9 cellular contexts compared by ENCODE assay signal in the genomic region with DNA sequence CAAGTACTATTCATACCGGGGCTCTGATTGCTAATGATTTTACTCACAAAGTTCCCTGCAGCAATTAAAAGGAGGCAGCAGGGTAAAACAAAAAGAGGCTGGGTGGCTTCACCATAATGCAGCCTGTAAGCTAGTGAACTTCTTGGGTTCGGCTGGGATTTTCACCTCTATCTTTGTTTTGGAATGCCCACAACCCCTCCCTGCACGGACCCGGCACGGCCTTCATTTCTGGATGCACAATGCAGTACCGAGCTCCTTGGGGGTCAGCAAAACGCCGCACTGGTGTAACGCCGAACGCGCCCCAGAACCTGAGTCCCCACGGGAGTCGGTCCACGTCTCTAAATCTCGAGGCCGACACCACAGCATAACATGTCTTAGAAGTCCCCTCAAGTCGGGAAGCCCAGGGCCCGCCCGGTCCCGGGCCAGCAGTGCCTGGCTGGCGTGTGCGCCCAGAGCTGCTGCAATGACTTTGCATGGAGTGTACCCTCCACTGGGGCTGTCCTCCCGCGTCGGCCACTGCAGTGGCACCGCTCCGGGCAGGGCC. TPM values are rescaled to one million over a fixed set of nuclear protein-coding genes. Genes with fewer than 3 reads are reported as not detected.
A peak's percentile ranks its signal among the peaks of the same experiment; 100 is the strongest.
DNase-seq lines count a peak whose midpoint lies in the region; ATAC-seq, FAIRE-seq and TF ChIP-seq lines count a peak whose summit lies in the region.
"Had no signal": no experiment of that assay in that cellular context is flagged by ENCODE, and none has a peak within 500 bp of the region (broad histone marks: within the 10 kb centered on the region; RNA-seq: fewer than 3 reads in every experiment).

No MANE protein-coding gene starts in this region.

- peak; percentile 57 to 71 (median 67) for ATAC-seq in pancreas

- peaks cover 43% of the 10 kb centered on the region for H3K4me1 Mint-ChIP-seq in HFFc6 (ENCODE audit: low read depth)
- peaks cover 44% of the 10 kb centered on the region for H3K4me1 Mint-ChIP-seq in T-helper 2 cell treated with Interferon-gamma antibody and Interleukin-4, amounts not matched to agents 5 μg/mL and 100 μg/mL, for 36 hours (ENCODE audit: low read depth)

- no peaks in the 10 kb centered on the region for H3K27me3 ChIP-seq in pancreas

- intact Hi-C loops in pancreas (cut with DNase I): no loop called here

- TF ChIP-seq CTCF in HFFc6 (IDR thresholded peaks at IDR 0.05) (no peak), fibroblast of pulmonary artery (IDR thresholded peaks at IDR 0.05; ENCODE audit: low read length, missing control alignments) (no peak), pancreas (IDR thresholded peaks at IDR 0.05) (no peak)

- H3K27me3 Mint-ChIP-seq in HFFc6 (ENCODE audit: insufficient read depth): no peaks in the 10 kb centered on the region; the same call in 1 of the 2 replicates
- H3K27me3 Mint-ChIP-seq in T-helper 2 cell treated with Interferon-gamma antibody and Interleukin-4, amounts not matched to agents 5 μg/mL and 100 μg/mL, for 36 hours (ENCODE audit: low read depth): peaks cover 2% of the 10 kb centered on the region

- H3K27ac ChIP-seq in pancreas: peak overlapping the region in 2 of 4 donors; percentile 35 to 39

- peaks cover 0 to 8% (median 4%) of the 10 kb centered on the region in 3 donors for H3K4me1 ChIP-seq in pancreas

- 0 to 1% methylated on average over 24 to 28 of the region's 28 CpGs for WGBS in pancreas, 2 donors

- FAIRE-seq in pancreas (lab: Jason Lieb, UNC): no peak

- H3K27ac Mint-ChIP-seq in HFFc6: peak overlapping the region; percentile 72
- peak overlapping the region; percentile 63 for H3K27ac Mint-ChIP-seq in T-helper 2 cell treated with Interferon-gamma antibody and Interleukin-4, amounts not matched to agents 5 μg/mL and 100 μg/mL, for 36 hours

- H3K9me3 ChIP-seq in pancreas: no peaks in the 10 kb centered on the region

- no peaks in the 10 kb centered on the region for H3K9me3 Mint-ChIP-seq in HFFc6
- H3K9me3 Mint-ChIP-seq in T-helper 2 cell treated with Interferon-gamma antibody and Interleukin-4, amounts not matched to agents 5 μg/mL and 100 μg/mL, for 36 hours: no peaks in the 10 kb centered on the region

- no peaks in the 10 kb centered on the region for H3K36me3 ChIP-seq in pancreas

- peak overlapping the region; percentile 96 for H3K4me3 Mint-ChIP-seq in HFFc6
- H3K4me3 Mint-ChIP-seq in T-helper 2 cell treated with Interferon-gamma antibody and Interleukin-4, amounts not matched to agents 5 μg/mL and 100 μg/mL, for 36 hours: peak overlapping the region; percentile 92

- DNase-seq in ELF-1 (ENCODE audit: low read depth, low spot score): peak; percentile 30
- no peak for DNase-seq in HFFc6
- DNase-seq in T-helper 2 cell treated with Interferon-gamma antibody and Interleukin-4, amounts not matched to agents 5 μg/mL and 100 μg/mL, for 36 hours (ENCODE audit: low spot score): no peak
- no peak for DNase-seq in fibroblast of pulmonary artery (ENCODE audit: low read depth)
- DNase-seq in pancreas: peak in 1 of 6 donors; percentile 82
- DNase-seq in effector CD4-positive, alpha-beta T cell: no peak
- no peak for DNase-seq in NCI-H2029 treated with DMSO at 0.1 percent for 48 hours (lab: John Stamatoyannopoulos, UW)
- no peak for DNase-seq in GOT3 (lab: John Stamatoyannopoulos, UW)

- H3K4me3 ChIP-seq in fibroblast of pulmonary artery (replicated peaks; ENCODE audit: low read depth, low read length): peak overlapping the region; percentile 71
- peak overlapping the region; percentile 89 to 99 (median 94) for H3K4me3 ChIP-seq in pancreas

- no peaks in the 10 kb centered on the region for H3K36me3 Mint-ChIP-seq in HFFc6 (ENCODE audit: low read depth)
- H3K36me3 Mint-ChIP-seq in T-helper 2 cell treated with Interferon-gamma antibody and Interleukin-4, amounts not matched to agents 5 μg/mL and 100 μg/mL, for 36 hours (ENCODE audit: low read depth): peaks cover 3% of the 10 kb centered on the region

RNA-seq across cellular contexts. Expression of gene UBE2O, which starts 0.8 kb away (rescaled TPM):
- total RNA-seq in HFFc6 (2021; fragmentation: NEBNext Ultra II Directional; extraction: Animal tissue kit (Norgen Biotek cat#: 25700)): 10 to 100 TPM; 24.3 to 26.0 (median 24.5) TPM
- 10 to 100 TPM; 10.4 to 19.8 (median 14.3) TPM for total RNA-seq in pancreas
- 10 to 100 TPM; 16.3 to 17.3 TPM for polyA plus RNA-seq in pancreas

RNA-seq across cellular contexts. Expression of gene AANAT, which starts 15.2 kb away (rescaled TPM):
- total RNA-seq in HFFc6 (2021; fragmentation: NEBNext Ultra II Directional; extraction: Animal tissue kit (Norgen Biotek cat#: 25700)): under 1 TPM in 1 of 6 experiments, not detected in 5; 0.21 TPM
- total RNA-seq in pancreas: under 1 TPM in 1 of 6 donors, not detected in 5; 0.16 TPM
- under 1 TPM in 1 of 2 donors, not detected in 1; 0.23 TPM for polyA plus RNA-seq in pancreas
- total RNA-seq: RPMI7951 had no signal

RNA-seq across cellular contexts. Expression of gene RHBDF2, which starts 49.0 kb away (rescaled TPM):
- total RNA-seq in HFFc6 (2021; fragmentation: NEBNext Ultra II Directional; extraction: Animal tissue kit (Norgen Biotek cat#: 25700)): 10 to 100 TPM in 2 of 6 experiments, 1 to 10 TPM in 4; 7.1 to 13.1 (median 9.4) TPM
- 10 to 100 TPM; 19.0 to 50.1 (median 22.4) TPM for total RNA-seq in pancreas
- polyA plus RNA-seq in pancreas: 10 to 100 TPM; 18.0 to 41.8 TPM
